In genomic region chr1:84083321-84083720, GRCh38 we compare ENCODE assay signal across 2 cellular contexts.
TF ChIP-seq lines count a peak whose summit lies in the region.

No MANE protein-coding gene starts in this region.

TF ChIP-seq in SK-N-SH, 30 proteins besides CTCF, POLR2A, EP300 and RAD21 (continued from another document):
- no peak for TF ChIP-seq USF2 (IDR thresholded peaks at IDR 0.05; ENCODE audit: borderline replicate concordance, low read depth, low read length)

TF ChIP-seq in SK-N-SH treated with all-trans-retinoic acid at 6 μM for 48 hours, 23 proteins besides CTCF, POLR2A, EP300 and RAD21 (continued from another document):
- TF ChIP-seq POU6F1 (CRISPR knock-in tag; IDR thresholded peaks at IDR 0.05; ENCODE audit: borderline replicate concordance, low read depth): no peak
- no peak for TF ChIP-seq CSRNP3 (CRISPR knock-in tag; IDR thresholded peaks at IDR 0.05)
- no peak for TF ChIP-seq GLIS3 (CRISPR knock-in tag; IDR thresholded peaks at IDR 0.05)
